ENCODE assay signal across 22 cellular contexts in genomic region chr5:125180222-125180621, GRCh38.
DNase-seq lines count a peak whose midpoint lies in the region; ATAC-seq and TF ChIP-seq lines count a peak whose summit lies in the region.
"Had no signal": no experiment of that assay in that cellular context is flagged by ENCODE, and none has a peak within 500 bp of the region (broad histone marks: within the 10 kb centered on the region; RNA-seq: fewer than 3 reads in every experiment).

No MANE protein-coding gene starts in this region.

- ATAC-seq in GM21723 (IDR thresholded peaks at IDR 0.05; ENCODE audit: unreplicated experiment) = no peak
- ATAC-seq: activated CD4-positive, CD25-positive, alpha-beta regulatory T cell treated with anti-CD3 and anti-CD28 coated beads, Interleukin-2, amount 50 U/mL, for 24 hours; activated naive CD4-positive, alpha-beta T cell treated with anti-CD3 and anti-CD28 coated beads, Interleukin-2, amount 50 U/mL, for 72 hours; left lobe of liver; stimulated activated effector memory CD8-positive, alpha-beta T cell treated with anti-CD3 and anti-CD28 coated beads, Interleukin-12 subunit alpha, Interleukin-12 subunit beta, amount 100 ng/mL, for 72 hours had no signal

- TF ChIP-seq CTCF in AG10803 (conservative IDR thresholded peaks at IDR 0.05; ENCODE audit: low read length) (no peak), fibroblast of the aortic adventitia (IDR thresholded peaks at IDR 0.05; ENCODE audit: insufficient read depth, low read length) (no peak)

- H3K4me3 ChIP-seq in AG10803 (ENCODE audit: low read length) (no peak overlapping the region), fibroblast of the aortic adventitia (ENCODE audit: low read depth, low read length) (no peak overlapping the region)
- H3K4me3 ChIP-seq: coronary artery, testis had no signal

- DNase-seq in AG10803 (ENCODE audit: low read depth) (peak; percentile 9), Kasumi-1 (lab: John Stamatoyannopoulos, UW) (peak; percentile 38 to 45), astrocyte of the hippocampus (ENCODE audit: low read depth, low spot score) (peak; percentile 36), fibroblast of the aortic adventitia (ENCODE audit: low read depth) (peak; percentile 42), islet precursor cell (no peak), NCI-H524 (lab: John Stamatoyannopoulos, UW) (no peak)
- no peak for DNase-seq in activated T-cell treated with anti-CD3 and anti-CD28 coated beads, Interleukin-2, amount 50 U/mL, for 48 hours
- DNase-seq: activated CD8-positive, alpha-beta memory T cell treated with anti-CD3 and anti-CD28 coated beads for 24 hours; CD4-positive, alpha-beta T cell; GF-D8; KG1; NCI-H1930; nephron progenitor cell; posterior cingulate gyrus; T1000; testis had no signal

Comparison
In these comparisons a context has a peak if more than half of its experiments do, and no peak if none do; other contexts are left out.
1. DNase-seq: peak in AG10803 (single experiment), Kasumi-1 (2 of 2), astrocyte of the hippocampus (single experiment) and fibroblast of the aortic adventitia (single experiment); none in activated T-cell treated with anti-CD3 and anti-CD28 coated beads, Interleukin-2, amount 50 U/mL, for 48 hours (0 of 2), islet precursor cell (single experiment) and NCI-H524 (0 of 2).